In the genomic region with DNA sequence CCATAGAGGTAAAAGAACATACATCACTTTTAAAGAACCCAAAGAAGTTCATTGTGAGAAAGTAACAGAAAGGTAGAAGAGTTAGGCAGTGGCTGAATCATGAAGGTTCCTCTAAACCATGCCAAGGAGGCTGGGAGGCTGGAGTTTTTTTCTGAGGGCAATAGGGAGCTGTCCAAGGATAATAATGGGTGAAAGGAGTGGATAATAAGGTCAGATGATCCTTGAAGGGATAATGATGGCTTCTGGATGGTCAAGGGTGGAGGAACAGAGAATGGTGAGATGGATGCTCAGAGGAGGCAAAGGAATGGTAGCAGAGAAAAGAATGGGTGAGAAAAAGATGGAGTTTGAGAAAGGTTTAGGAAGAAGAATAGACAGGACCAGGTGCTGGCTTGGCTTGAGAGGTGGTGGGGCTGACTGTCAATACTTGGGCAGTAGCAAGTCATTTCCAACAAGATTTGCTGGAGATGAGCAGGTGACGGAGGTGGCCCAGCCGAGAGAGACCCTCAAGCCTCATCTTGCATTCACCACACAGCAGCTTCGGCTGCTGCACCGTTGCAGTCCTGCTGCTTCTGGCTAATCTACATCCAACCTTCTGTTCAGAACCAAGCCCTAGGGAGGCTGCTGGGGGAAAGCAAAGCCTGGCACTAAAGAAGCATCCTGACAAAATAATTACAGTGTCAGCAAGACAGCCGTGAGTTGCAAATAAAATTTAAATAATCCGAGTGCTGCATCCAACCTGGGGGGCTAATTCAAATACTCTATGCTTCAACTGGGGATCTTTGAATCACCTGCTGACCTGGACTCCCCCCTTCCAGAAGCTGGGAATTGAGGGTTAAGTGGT, we compare ENCODE assay signal across 1 cellular context.
A peak's percentile ranks its signal among the peaks of the same experiment; 100 is the strongest.
TF ChIP-seq lines count a peak whose summit lies in the region.

No MANE protein-coding gene starts in this region.

TF ChIP-seq in HEK293, 187 proteins besides CTCF, POLR2A, EP300 and RAD21 (continued from another document):
- TF ChIP-seq, protein P1, sequence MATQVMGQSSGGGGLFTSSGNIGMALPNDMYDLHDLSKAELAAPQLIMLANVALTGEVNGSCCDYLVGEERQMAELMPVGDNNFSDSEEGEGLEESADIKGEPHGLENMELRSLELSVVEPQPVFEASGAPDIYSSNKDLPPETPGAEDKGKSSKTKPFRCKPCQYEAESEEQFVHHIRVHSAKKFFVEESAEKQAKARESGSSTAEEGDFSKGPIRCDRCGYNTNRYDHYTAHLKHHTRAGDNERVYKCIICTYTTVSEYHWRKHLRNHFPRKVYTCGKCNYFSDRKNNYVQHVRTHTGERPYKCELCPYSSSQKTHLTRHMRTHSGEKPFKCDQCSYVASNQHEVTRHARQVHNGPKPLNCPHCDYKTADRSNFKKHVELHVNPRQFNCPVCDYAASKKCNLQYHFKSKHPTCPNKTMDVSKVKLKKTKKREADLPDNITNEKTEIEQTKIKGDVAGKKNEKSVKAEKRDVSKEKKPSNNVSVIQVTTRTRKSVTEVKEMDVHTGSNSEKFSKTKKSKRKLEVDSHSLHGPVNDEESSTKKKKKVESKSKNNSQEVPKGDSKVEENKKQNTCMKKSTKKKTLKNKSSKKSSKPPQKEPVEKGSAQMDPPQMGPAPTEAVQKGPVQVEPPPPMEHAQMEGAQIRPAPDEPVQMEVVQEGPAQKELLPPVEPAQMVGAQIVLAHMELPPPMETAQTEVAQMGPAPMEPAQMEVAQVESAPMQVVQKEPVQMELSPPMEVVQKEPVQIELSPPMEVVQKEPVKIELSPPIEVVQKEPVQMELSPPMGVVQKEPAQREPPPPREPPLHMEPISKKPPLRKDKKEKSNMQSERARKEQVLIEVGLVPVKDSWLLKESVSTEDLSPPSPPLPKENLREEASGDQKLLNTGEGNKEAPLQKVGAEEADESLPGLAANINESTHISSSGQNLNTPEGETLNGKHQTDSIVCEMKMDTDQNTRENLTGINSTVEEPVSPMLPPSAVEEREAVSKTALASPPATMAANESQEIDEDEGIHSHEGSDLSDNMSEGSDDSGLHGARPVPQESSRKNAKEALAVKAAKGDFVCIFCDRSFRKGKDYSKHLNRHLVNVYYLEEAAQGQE (tag by site-specific recombination; IDR thresholded peaks at IDR 0.05) = peak; percentile 85
TF ChIP-seq in HEK293: peak in this region for 1.
